Comparison of ENCODE assay signal across 11 cellular contexts in the genomic region with DNA sequence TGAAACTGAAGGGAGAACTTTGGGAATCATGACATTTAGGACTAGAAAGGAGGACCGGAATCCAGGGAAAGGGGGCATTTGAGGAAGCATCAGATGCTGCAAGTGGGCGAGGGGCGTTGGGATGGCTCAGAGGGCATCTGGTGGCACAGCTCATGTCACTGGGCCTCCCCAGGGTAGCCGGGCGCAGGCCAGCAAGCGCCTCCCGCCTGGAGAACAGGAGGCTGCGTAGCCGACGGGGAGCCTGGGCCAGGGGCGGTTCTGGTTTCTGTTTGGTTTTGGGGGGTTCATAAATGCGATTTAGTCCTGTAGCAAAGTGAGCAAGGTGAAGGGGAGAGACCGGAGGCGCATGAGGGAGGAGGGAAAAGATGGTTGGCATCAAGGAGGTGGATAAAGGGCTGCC. TPM values are rescaled to one million over a fixed set of nuclear protein-coding genes. Genes with fewer than 3 reads are reported as not detected.
DNase-seq lines count a peak whose midpoint lies in the region; ATAC-seq and TF ChIP-seq lines count a peak whose summit lies in the region.
"Had no signal": no experiment of that assay in that cellular context is flagged by ENCODE, and none has a peak within 500 bp of the region (broad histone marks: within the 10 kb centered on the region; RNA-seq: fewer than 3 reads in every experiment).

No MANE protein-coding gene starts in this region.

- peak overlapping the region; percentile 30 for H3K4me3 Mint-ChIP-seq in activated naive CD4-positive, alpha-beta T cell treated with anti-CD3 and anti-CD28 coated beads for 36 hours
- peak overlapping the region; percentile 83 for H3K4me3 Mint-ChIP-seq in memory B cell

- H3K9me3 ChIP-seq in mammary epithelial cell (replicated peaks; ENCODE audit: insufficient read depth, low read length), result no peaks in the 10 kb centered on the region
- H3K9me3 ChIP-seq in transverse colon, result no peaks in the 10 kb centered on the region
- H3K9me3 ChIP-seq: heart left ventricle had no signal

- H3K36me3 ChIP-seq in mammary epithelial cell (ENCODE audit: insufficient read depth, low read length) (no peaks in the 10 kb centered on the region), transverse colon (no peaks in the 10 kb centered on the region)
- H3K36me3 ChIP-seq: heart left ventricle had no signal

- H3K36me3 Mint-ChIP-seq in activated naive CD4-positive, alpha-beta T cell treated with anti-CD3 and anti-CD28 coated beads for 36 hours (ENCODE audit: low read depth), result no peaks in the 10 kb centered on the region
- peaks cover 1% of the 10 kb centered on the region for H3K36me3 Mint-ChIP-seq in memory B cell

- peaks cover 45% of the 10 kb centered on the region for H3K79me2 ChIP-seq in mammary epithelial cell (ENCODE audit: insufficient read depth, low read length)

- peaks cover 14% of the 10 kb centered on the region for H3K4me1 Mint-ChIP-seq in activated naive CD4-positive, alpha-beta T cell treated with anti-CD3 and anti-CD28 coated beads for 36 hours (ENCODE audit: low read depth)
- peaks cover 53% of the 10 kb centered on the region for H3K4me1 Mint-ChIP-seq in memory B cell

- peaks cover 49% of the 10 kb centered on the region for H3K27me3 Mint-ChIP-seq in activated naive CD4-positive, alpha-beta T cell treated with anti-CD3 and anti-CD28 coated beads for 36 hours (ENCODE audit: low read depth)
- H3K27me3 Mint-ChIP-seq in memory B cell, result no peaks in the 10 kb centered on the region

- H2AFZ ChIP-seq in mammary epithelial cell (ENCODE audit: low read depth, low read length), result peak overlapping the region; percentile 82

- H4K20me1 ChIP-seq in mammary epithelial cell (ENCODE audit: insufficient read depth, low read length), result no peaks in the 10 kb centered on the region

- H3K27ac ChIP-seq in mammary epithelial cell (ENCODE audit: insufficient read depth, low read depth, low read length), result peak overlapping the region; percentile 36
- peak overlapping the region in 3 of 4 donors; percentile 92 to 96 (median 94) for H3K27ac ChIP-seq in transverse colon
- H3K27ac ChIP-seq: heart left ventricle had no signal

- intact Hi-C loops in activated naive CD4-positive, alpha-beta T cell treated with anti-CD3 and anti-CD28 coated beads for 36 hours (cut with micrococcal nuclease), result no loop called here
- intact Hi-C loops in mammary epithelial cell (cut with micrococcal nuclease) (no loop called here), transverse colon (cut with DNase I; ENCODE audit: low total_unique reads) (no loop called here)

- no TSS peak for BruUV-seq in mammary epithelial cell (replicated peaks; lab: Mats Ljungman, UMichigan)

- TF ChIP-seq CTCF in mammary epithelial cell (conservative IDR thresholded peaks at IDR 0.05 in 1 of 2, IDR thresholded peaks at IDR 0.05 in 1 of 2; ENCODE audit: extremely low read depth in 1 of 2, insufficient read depth in 1 of 2, low read depth in 1 of 2, low read length in 2 of 2) (no peak), transverse colon (IDR thresholded peaks at IDR 0.05) (no peak)

- dilution Hi-C loops in mammary epithelial cell (cut with HindIII; ENCODE audit: low sequenced_read_pairs), result no loop called here

- in situ Hi-C loops in mammary epithelial cell (cut with MboI; ENCODE audit: low sequenced_read_pairs in 2 of 2) (no loop called here), transverse colon (cut with MboI; ENCODE audit: low pct_ligation_motif_present in 1 of 4, low pct_unique_long_range_greater_than_20kb in 1 of 4, low sequenced_read_pairs in 3 of 4) (no loop called here)

- H3K9me3 Mint-ChIP-seq in activated naive CD4-positive, alpha-beta T cell treated with anti-CD3 and anti-CD28 coated beads for 36 hours, result no peaks in the 10 kb centered on the region
- no peaks in the 10 kb centered on the region for H3K9me3 Mint-ChIP-seq in memory B cell

- H3K9ac ChIP-seq in mammary epithelial cell (ENCODE audit: insufficient read depth, low read length), result no peak overlapping the region

- peak overlapping the region in 2 of 3 experiments; percentile 70 to 75 for H3K4me3 ChIP-seq in mammary epithelial cell (replicated peaks in 1 of 3; ENCODE audit: insufficient read depth in 1 of 3, low read depth in 2 of 3, low read length in 3 of 3)
- H3K4me3 ChIP-seq in transverse colon, result peak overlapping the region in 3 of 4 donors; percentile 63 to 88 (median 79)
- H3K4me3 ChIP-seq: K562 had no signal

- peak overlapping the region; percentile 82 for H3K4me2 ChIP-seq in mammary epithelial cell (ENCODE audit: insufficient read depth, low read depth, low read length)

- CTCF ChIA-PET in activated naive CD4-positive, alpha-beta T cell treated with anti-CD3 and anti-CD28 coated beads for 36 hours (lab: Charles Lee), result no interaction called here
- CTCF ChIA-PET in mammary epithelial cell (lab: Charles Lee; ENCODE audit: low non-redundant PET), result no interaction called here

- H3K27ac Mint-ChIP-seq in activated naive CD4-positive, alpha-beta T cell treated with anti-CD3 and anti-CD28 coated beads for 36 hours, result no peak overlapping the region
- H3K27ac Mint-ChIP-seq in memory B cell, result peak overlapping the region; percentile 53

- H3K27me3 ChIP-seq in mammary epithelial cell (ENCODE audit: insufficient read depth, low read length) (no peaks in the 10 kb centered on the region), transverse colon (peaks cover 15% of the 10 kb centered on the region)

- TF ChIP-seq POLR2A in transverse colon (IDR thresholded peaks at IDR 0.05), result no peak

- ATAC-seq in memory B cell (ENCODE audit: low read depth) (no peak), GM18519 (IDR thresholded peaks at IDR 0.05; ENCODE audit: low FRiP score, unreplicated experiment) (no peak)
- ATAC-seq: K562 had no signal

- no peak for TF ChIP-seq EP300 in transverse colon (IDR thresholded peaks at IDR 0.05; ENCODE audit: low read depth)

- WGBS in mammary epithelial cell (ENCODE audit: low coverage, missing lambda C conversion rate), result 65% methylated on average over 11 of the region's 14 CpGs
- 40 to 61% methylated on average over 7 to 14 of the region's 14 CpGs for WGBS in transverse colon (ENCODE audit: low coverage in 1 of 2), 2 donors

- no peak for DNase-seq in activated naive CD4-positive, alpha-beta T cell treated with anti-CD3 and anti-CD28 coated beads for 36 hours
- DNase-seq in activated naive CD4-positive, alpha-beta T cell treated with anti-CD3 and anti-CD28 coated beads, Interleukin-2, amount 50 U/mL, for 16 hours, result no peak
- DNase-seq in mammary epithelial cell (no peak), memory B cell (ENCODE audit: low spot score in 2 of 2) (no peak), transverse colon (no peak), glomerular visceral epithelial cell (ENCODE audit: extremely low spot score) (no peak), GDM1 (lab: John Stamatoyannopoulos, UW) (no peak)

- H3K4me1 ChIP-seq in mammary epithelial cell (ENCODE audit: insufficient read depth, low read length) (peaks cover 32% of the 10 kb centered on the region), transverse colon (peaks cover 0 to 55% (median 40%) of the 10 kb centered on the region in 4 donors)

RNA-seq across cellular contexts. Expression of a gene that starts 0.4 kb away (rescaled TPM):
- total RNA-seq in activated naive CD4-positive, alpha-beta T cell treated with anti-CD3 and anti-CD28 coated beads for 36 hours, result not detected
- 10 to 100 TPM; 83.9 to 87.0 TPM for total RNA-seq in mammary epithelial cell
- 72.9 TPM for polyA plus RNA-seq in mammary epithelial cell
- polyA minus RNA-seq in mammary epithelial cell, result 59.8 TPM
- 100 to 1,000 TPM; 335 to 641 (median 446) TPM for total RNA-seq in transverse colon
- polyA plus RNA-seq: AG04450 had no signal

Comparison
In these comparisons a context has a peak if more than half of its experiments do, and no peak if none do; other contexts are left out.
1. RNA of a gene that starts 0.4 kb away (total RNA-seq): 335 to 641 TPM in transverse colon and 83.9 to 87.0 TPM in mammary epithelial cell; not detected in activated naive CD4-positive, alpha-beta T cell treated with anti-CD3 and anti-CD28 coated beads for 36 hours; every median in the first group is over 10 times any median in the second.